ENCODE assay signal across 9 cellular contexts in genomic region chr2:231602874-231603467, GRCh38. TPM values are rescaled to one million over a fixed set of nuclear protein-coding genes. Genes with fewer than 3 reads are reported as not detected.
DNase-seq lines count a peak whose midpoint lies in the region; FAIRE-seq and TF ChIP-seq lines count a peak whose summit lies in the region.
"Had no signal": no experiment of that assay in that cellular context is flagged by ENCODE, and none has a peak within 500 bp of the region (broad histone marks: within the 10 kb centered on the region; RNA-seq: fewer than 3 reads in every experiment).

No MANE protein-coding gene starts in this region.

- TF ChIP-seq EP300 in transverse colon (IDR thresholded peaks at IDR 0.05; ENCODE audit: low read depth) = no peak

- H3K4me1 Mint-ChIP-seq in activated naive CD4-positive, alpha-beta T cell treated with anti-CD3 and anti-CD28 coated beads, Interleukin-2, amount 50 U/mL, for 24 hours = peaks cover 10% of the 10 kb centered on the region
- peaks cover 23% of the 10 kb centered on the region for H3K4me1 Mint-ChIP-seq in chondrocyte (ENCODE audit: low read depth)
- peaks cover 29% of the 10 kb centered on the region for H3K4me1 Mint-ChIP-seq in nephron

- intact Hi-C loops in transverse colon (cut with DNase I; ENCODE audit: low total_unique reads) = no loop called here

- no peaks in the 10 kb centered on the region for H3K27me3 Mint-ChIP-seq in activated naive CD4-positive, alpha-beta T cell treated with anti-CD3 and anti-CD28 coated beads, Interleukin-2, amount 50 U/mL, for 24 hours
- H3K27me3 Mint-ChIP-seq in chondrocyte (ENCODE audit: low read depth) (no peaks in the 10 kb centered on the region), nephron (ENCODE audit: low read depth) (no peaks in the 10 kb centered on the region)

- no peaks in the 10 kb centered on the region for H3K27me3 ChIP-seq in transverse colon

- peaks cover 18 to 44% (median 24%) of the 10 kb centered on the region in 4 donors for H3K4me1 ChIP-seq in transverse colon

- 0 to 72% methylated on average over 1 to 6 of the region's 6 CpGs for WGBS in transverse colon (ENCODE audit: low coverage in 1 of 2), 2 donors

- in situ Hi-C loops in transverse colon (cut with MboI; ENCODE audit: low pct_ligation_motif_present in 1 of 4, low pct_unique_long_range_greater_than_20kb in 1 of 4, low sequenced_read_pairs in 3 of 4) = loop anchor here in 1 of 4 donors (5.0 kb wide), 1 partner anchor 86 kb away; no protein-coding TSS in a partner anchor

- H3K9me3 ChIP-seq in transverse colon = no peaks in the 10 kb centered on the region

- no peaks in the 10 kb centered on the region for H3K36me3 Mint-ChIP-seq in activated naive CD4-positive, alpha-beta T cell treated with anti-CD3 and anti-CD28 coated beads, Interleukin-2, amount 50 U/mL, for 24 hours
- H3K36me3 Mint-ChIP-seq in chondrocyte (ENCODE audit: low read depth) (no peaks in the 10 kb centered on the region), nephron (ENCODE audit: low read depth) (no peaks in the 10 kb centered on the region)

- peak overlapping the region; percentile 59 for H3K4me3 Mint-ChIP-seq in activated naive CD4-positive, alpha-beta T cell treated with anti-CD3 and anti-CD28 coated beads, Interleukin-2, amount 50 U/mL, for 24 hours
- no peak overlapping the region for H3K4me3 Mint-ChIP-seq in chondrocyte (ENCODE audit: unreplicated experiment)
- H3K4me3 Mint-ChIP-seq in nephron = peak overlapping the region; percentile 61 to 74 (median 74)

- TF ChIP-seq POLR2A in transverse colon (IDR thresholded peaks at IDR 0.05) (no peak), GM12892 (IDR thresholded peaks at IDR 0.05; ENCODE audit: low read depth, low read length) (no peak)

- DNase-seq in activated naive CD4-positive, alpha-beta T cell (lab: John Stamatoyannopoulos, UW) = no peak
- DNase-seq in chondrocyte (ENCODE audit: low spot score) = no peak
- DNase-seq in transverse colon = no peak
- no peak for DNase-seq in NCI-H1092 (lab: John Stamatoyannopoulos, UW)
- DNase-seq in DMS 273 (lab: John Stamatoyannopoulos, UW; ENCODE audit: unreplicated experiment) = no peak
- DNase-seq in GM12892 (ENCODE audit: insufficient read length) = no peak

- peak overlapping the region; percentile 96 to 99 (median 98) for H3K27ac ChIP-seq in transverse colon

- H3K36me3 ChIP-seq in transverse colon = no peaks in the 10 kb centered on the region

- TF ChIP-seq CTCF in chondrocyte (IDR thresholded peaks at IDR 0.05) (no peak), nephron (IDR thresholded peaks at IDR 0.05; ENCODE audit: unreplicated experiment in 3 of 3) (no peak), transverse colon (IDR thresholded peaks at IDR 0.05) (no peak)

- no peak overlapping the region for H3K27ac Mint-ChIP-seq in activated naive CD4-positive, alpha-beta T cell treated with anti-CD3 and anti-CD28 coated beads, Interleukin-2, amount 50 U/mL, for 24 hours
- H3K27ac Mint-ChIP-seq in chondrocyte (ENCODE audit: unreplicated experiment) (peak overlapping the region; percentile 80), nephron (peak overlapping the region; percentile 80 to 90 (median 84))

- H3K4me3 ChIP-seq in transverse colon = no peak overlapping the region

- FAIRE-seq in GM12892 (lab: Jason Lieb, UNC) = no peak

- no peaks in the 10 kb centered on the region for H3K9me3 Mint-ChIP-seq in activated naive CD4-positive, alpha-beta T cell treated with anti-CD3 and anti-CD28 coated beads, Interleukin-2, amount 50 U/mL, for 24 hours
- H3K9me3 Mint-ChIP-seq in chondrocyte (ENCODE audit: low read depth) (no peaks in the 10 kb centered on the region), nephron (no peaks in the 10 kb centered on the region)

RNA-seq across cellular contexts. Expression of gene TEX44, which starts 10.3 kb away (rescaled TPM):
- total RNA-seq in chondrocyte (not detected in 3 replicates), transverse colon (not detected)
- polyA plus RNA-seq in GM12892 (2012; ENCODE audit: missing spikeins) = not detected
- total RNA-seq: NCI-H460 had no signal
